In genomic region chr4:126475730-126476129, GRCh38 we compare ENCODE assay signal across 10 cellular contexts.
"Had no signal": no experiment of that assay in that cellular context is flagged by ENCODE, and none has a peak within 500 bp of the region (broad histone marks: within the 10 kb centered on the region; RNA-seq: fewer than 3 reads in every experiment).

No MANE protein-coding gene starts in this region.

- H3K4me3 ChIP-seq: GM23248, HAP-1 had no signal

- H3K27ac ChIP-seq: GM23248, HL-60 had no signal

- H3K36me3 ChIP-seq: HAP-1 had no signal

- DNase-seq: GM23248, GOT3, H7, HFFc6, IMR-90, KBM-7 had no signal

- H2AFZ ChIP-seq: GM23248 had no signal

- ATAC-seq: HCT116 had no signal

- H3K9ac ChIP-seq: GM23248 had no signal

- FAIRE-seq: HTR-8/SVneo had no signal
